In genomic region chr5:93191016-93191415, GRCh38 we compare ENCODE assay signal across 29 cellular contexts.
"Had no signal": no experiment of that assay in that cellular context is flagged by ENCODE, and none has a peak within 500 bp of the region (broad histone marks: within the 10 kb centered on the region; RNA-seq: fewer than 3 reads in every experiment).

No MANE protein-coding gene starts in this region.

- DNase-seq: activated CD4-positive, alpha-beta T cell treated with anti-CD3 and anti-CD28 coated beads, Interleukin-2, amount 50 U/mL, for 1 hour; activated CD8-positive, alpha-beta T cell treated with anti-CD3 and anti-CD28 coated beads, Interleukin-2, amount 10 ng/mL, durations not matched to agents 7 days and 5 days; activated gamma-delta T cell; anterior cingulate cortex; colonic mucosa; dorsolateral prefrontal cortex; effector memory CD8-positive, alpha-beta T cell; glutamatergic neuron; kidney glomerular epithelial cell; left lung; midbrain; natural killer cell; pancreas; psoas muscle; right lobe of liver; stimulated activated CD4-positive, alpha-beta T cell treated with anti-CD3 and anti-CD28 coated beads, Interleukin-2, amount 100 ng/mL, for 24 hours; T-cell; upper lobe of left lung had no signal

- ATAC-seq: activated CD4-positive, CD25-positive, alpha-beta regulatory T cell treated with anti-CD3 and anti-CD28 coated beads, Interleukin-2, amount 50 U/mL, for 24 hours; activated CD8-positive, alpha-beta T cell treated with anti-CD3 and anti-CD28 coated beads, Interleukin-2, amount 10 ng/mL, durations not matched to agents 7 days and 5 days; effector memory CD8-positive, alpha-beta T cell; esophagus mucosa; left lung; natural killer cell; pancreas; psoas muscle; right lobe of liver; stimulated activated memory B cell treated with anti-CD40 and anti-IgM and Interleukin-4, amounts not matched to agents 10 μg/mL and 1 μg/mL and 100 μg/mL, for 72 hours; T-cell had no signal

- H3K4me1 ChIP-seq: colonic mucosa, pancreas, right lobe of liver had no signal

- H3K79me2 ChIP-seq: hepatocyte had no signal

- H3K4me3 ChIP-seq: colonic mucosa, dorsolateral prefrontal cortex, hepatocyte, left lung, pancreas, psoas muscle, right lobe of liver, skin epidermis, thoracic aorta, upper lobe of left lung had no signal

- H3K36me3 Mint-ChIP-seq: activated naive CD4-positive, alpha-beta T cell treated with anti-CD3 and anti-CD28 coated beads, Interleukin-2, amount 50 U/mL, for 24 hours; natural killer cell; stimulated activated memory B cell treated with anti-CD40 and anti-IgM and Interleukin-4, amounts not matched to agents 10 μg/mL and 1 μg/mL and 100 μg/mL, for 72 hours; T-cell had no signal

- H2AFZ ChIP-seq: hepatocyte had no signal

- H3K9me3 Mint-ChIP-seq: activated T-helper 1 cell treated with anti-CD3 and anti-CD28 coated beads, Interleukin-12 subunit alpha, Interleukin-12 subunit beta, Interleukin-2, Interleukin-4 antibody, amounts not matched to agents 30 ng/mL and 10 ng/mL and 1 ng/mL, durations not matched to agents 14 hours and 24 hours and 36 hours; T-helper 2 cell treated with Interferon-gamma antibody and Interleukin-4, amounts not matched to agents 5 μg/mL and 100 μg/mL, for 36 hours had no signal

- H3K4me2 ChIP-seq: hepatocyte had no signal

- H3K4me1 Mint-ChIP-seq: activated naive CD4-positive, alpha-beta T cell treated with anti-CD3 and anti-CD28 coated beads, Interleukin-2, amount 50 U/mL, for 24 hours; central memory CD8-positive, alpha-beta T cell; natural killer cell; stimulated activated memory B cell treated with anti-CD40 and anti-IgM and Interleukin-4, amounts not matched to agents 10 μg/mL and 1 μg/mL and 100 μg/mL, for 72 hours; T-cell had no signal

- H3K27ac Mint-ChIP-seq: activated CD8-positive, alpha-beta T cell treated with anti-CD3 and anti-CD28 coated beads, Interleukin-2, amount 10 ng/mL, durations not matched to agents 7 days and 5 days; activated naive CD4-positive, alpha-beta T cell treated with anti-CD3 and anti-CD28 coated beads, Interleukin-2, amount 50 U/mL, for 24 hours; activated T-helper 1 cell treated with anti-CD3 and anti-CD28 coated beads, Interleukin-12 subunit alpha, Interleukin-12 subunit beta, Interleukin-2, Interleukin-4 antibody, amounts not matched to agents 30 ng/mL and 10 ng/mL and 1 ng/mL, durations not matched to agents 14 hours and 24 hours and 36 hours; effector memory CD8-positive, alpha-beta T cell; natural killer cell; stimulated activated memory B cell treated with anti-CD40 and anti-IgM and Interleukin-4, amounts not matched to agents 10 μg/mL and 1 μg/mL and 100 μg/mL, for 72 hours; T-cell; T-helper 2 cell treated with Interferon-gamma antibody and Interleukin-4, amounts not matched to agents 5 μg/mL and 100 μg/mL, for 36 hours had no signal

- H3K27me3 Mint-ChIP-seq: activated naive CD4-positive, alpha-beta T cell treated with anti-CD3 and anti-CD28 coated beads, Interleukin-2, amount 50 U/mL, for 24 hours; central memory CD8-positive, alpha-beta T cell; effector memory CD8-positive, alpha-beta T cell; stimulated activated memory B cell treated with anti-CD40 and anti-IgM and Interleukin-4, amounts not matched to agents 10 μg/mL and 1 μg/mL and 100 μg/mL, for 72 hours; T-cell had no signal

- H3K4me3 Mint-ChIP-seq: activated CD8-positive, alpha-beta T cell treated with anti-CD3 and anti-CD28 coated beads, Interleukin-2, amount 10 ng/mL, durations not matched to agents 7 days and 5 days; activated naive CD4-positive, alpha-beta T cell treated with anti-CD3 and anti-CD28 coated beads, Interleukin-2, amount 50 U/mL, for 24 hours; activated T-helper 1 cell treated with anti-CD3 and anti-CD28 coated beads, Interleukin-12 subunit alpha, Interleukin-12 subunit beta, Interleukin-2, Interleukin-4 antibody, amounts not matched to agents 30 ng/mL and 10 ng/mL and 1 ng/mL, durations not matched to agents 14 hours and 24 hours and 36 hours; central memory CD8-positive, alpha-beta T cell; effector memory CD8-positive, alpha-beta T cell; natural killer cell; stimulated activated memory B cell treated with anti-CD40 and anti-IgM and Interleukin-4, amounts not matched to agents 10 μg/mL and 1 μg/mL and 100 μg/mL, for 72 hours; T-cell; T-helper 2 cell treated with Interferon-gamma antibody and Interleukin-4, amounts not matched to agents 5 μg/mL and 100 μg/mL, for 36 hours had no signal

- H3K27me3 ChIP-seq: colonic mucosa, dorsolateral prefrontal cortex, hepatocyte, left lung, pancreas, right lobe of liver, upper lobe of left lung had no signal

- H3K9me3 ChIP-seq: colonic mucosa, left lung, pancreas, psoas muscle, right lobe of liver, thoracic aorta, upper lobe of left lung had no signal

- H3K36me3 ChIP-seq: colonic mucosa, left lung, pancreas, right lobe of liver, thoracic aorta, upper lobe of left lung had no signal

- H3K27ac ChIP-seq: colonic mucosa, dorsolateral prefrontal cortex, pancreas, psoas muscle, right lobe of liver, thoracic aorta, upper lobe of left lung, VCaP had no signal
